ENCODE assay signal across 1 cellular context in the genomic region with DNA sequence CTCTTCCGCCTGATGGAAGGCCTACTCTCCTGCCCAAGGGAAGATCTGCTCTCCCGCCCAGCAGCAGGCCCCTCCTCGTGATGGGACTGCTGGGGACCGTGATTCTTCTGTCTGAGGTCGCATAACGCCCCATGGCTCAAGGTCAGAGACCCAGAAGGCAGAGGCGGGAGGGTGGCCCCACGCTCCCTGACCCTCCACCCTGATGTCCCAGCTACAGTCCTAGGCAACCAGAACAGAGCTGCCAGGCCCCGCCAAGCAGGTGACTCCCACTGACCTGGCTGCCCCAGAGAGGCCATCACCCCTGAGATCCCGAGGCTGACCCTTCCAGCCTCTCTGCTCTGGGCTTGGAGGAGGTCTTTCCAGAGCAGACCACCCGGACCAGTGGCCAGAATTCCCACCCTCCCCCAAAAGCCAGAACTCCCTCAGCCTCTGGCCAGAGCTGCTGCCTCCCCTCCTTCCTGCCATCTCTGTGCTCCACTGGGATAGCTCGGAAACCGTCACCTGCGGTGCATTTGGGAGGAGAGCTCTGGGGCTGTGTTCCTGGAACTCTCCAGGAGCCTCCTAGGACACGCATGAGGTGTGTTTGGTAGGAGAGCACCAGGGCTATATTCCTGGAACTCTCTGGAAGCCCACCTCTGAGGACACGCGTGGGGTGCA.
TF ChIP-seq lines count a peak whose summit lies in the region.

No MANE protein-coding gene starts in this region.

TF ChIP-seq in HepG2, 621 proteins besides CTCF, POLR2A, EP300 and RAD21 (continued from another document and continues in another):
- TF ChIP-seq, protein P1, sequence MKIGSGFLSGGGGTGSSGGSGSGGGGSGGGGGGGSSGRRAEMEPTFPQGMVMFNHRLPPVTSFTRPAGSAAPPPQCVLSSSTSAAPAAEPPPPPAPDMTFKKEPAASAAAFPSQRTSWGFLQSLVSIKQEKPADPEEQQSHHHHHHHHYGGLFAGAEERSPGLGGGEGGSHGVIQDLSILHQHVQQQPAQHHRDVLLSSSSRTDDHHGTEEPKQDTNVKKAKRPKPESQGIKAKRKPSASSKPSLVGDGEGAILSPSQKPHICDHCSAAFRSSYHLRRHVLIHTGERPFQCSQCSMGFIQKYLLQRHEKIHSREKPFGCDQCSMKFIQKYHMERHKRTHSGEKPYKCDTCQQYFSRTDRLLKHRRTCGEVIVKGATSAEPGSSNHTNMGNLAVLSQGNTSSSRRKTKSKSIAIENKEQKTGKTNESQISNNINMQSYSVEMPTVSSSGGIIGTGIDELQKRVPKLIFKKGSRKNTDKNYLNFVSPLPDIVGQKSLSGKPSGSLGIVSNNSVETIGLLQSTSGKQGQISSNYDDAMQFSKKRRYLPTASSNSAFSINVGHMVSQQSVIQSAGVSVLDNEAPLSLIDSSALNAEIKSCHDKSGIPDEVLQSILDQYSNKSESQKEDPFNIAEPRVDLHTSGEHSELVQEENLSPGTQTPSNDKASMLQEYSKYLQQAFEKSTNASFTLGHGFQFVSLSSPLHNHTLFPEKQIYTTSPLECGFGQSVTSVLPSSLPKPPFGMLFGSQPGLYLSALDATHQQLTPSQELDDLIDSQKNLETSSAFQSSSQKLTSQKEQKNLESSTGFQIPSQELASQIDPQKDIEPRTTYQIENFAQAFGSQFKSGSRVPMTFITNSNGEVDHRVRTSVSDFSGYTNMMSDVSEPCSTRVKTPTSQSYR (CRISPR knock-in tag; IDR thresholded peaks at IDR 0.05; ENCODE audit: borderline replicate concordance) = peak; percentile 13; the same call in 1 of the 2 replicates
- no peak for TF ChIP-seq KLF12 (CRISPR knock-in tag; IDR thresholded peaks at IDR 0.05; ENCODE audit: borderline replicate concordance)
- TF ChIP-seq, protein P2, sequence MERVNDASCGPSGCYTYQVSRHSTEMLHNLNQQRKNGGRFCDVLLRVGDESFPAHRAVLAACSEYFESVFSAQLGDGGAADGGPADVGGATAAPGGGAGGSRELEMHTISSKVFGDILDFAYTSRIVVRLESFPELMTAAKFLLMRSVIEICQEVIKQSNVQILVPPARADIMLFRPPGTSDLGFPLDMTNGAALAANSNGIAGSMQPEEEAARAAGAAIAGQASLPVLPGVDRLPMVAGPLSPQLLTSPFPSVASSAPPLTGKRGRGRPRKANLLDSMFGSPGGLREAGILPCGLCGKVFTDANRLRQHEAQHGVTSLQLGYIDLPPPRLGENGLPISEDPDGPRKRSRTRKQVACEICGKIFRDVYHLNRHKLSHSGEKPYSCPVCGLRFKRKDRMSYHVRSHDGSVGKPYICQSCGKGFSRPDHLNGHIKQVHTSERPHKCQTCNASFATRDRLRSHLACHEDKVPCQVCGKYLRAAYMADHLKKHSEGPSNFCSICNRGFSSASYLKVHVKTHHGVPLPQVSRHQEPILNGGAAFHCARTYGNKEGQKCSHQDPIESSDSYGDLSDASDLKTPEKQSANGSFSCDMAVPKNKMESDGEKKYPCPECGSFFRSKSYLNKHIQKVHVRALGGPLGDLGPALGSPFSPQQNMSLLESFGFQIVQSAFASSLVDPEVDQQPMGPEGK (CRISPR knock-in tag; IDR thresholded peaks at IDR 0.05) = peak; percentile 53; the same call in 1 of the 2 replicates
- TF ChIP-seq HNF4G (IDR thresholded peaks at IDR 0.05; ENCODE audit: borderline replicate concordance, low read depth, low read length) = 0 out of 2 replicates have a peak, but pooled peaks have one; percentile 29
- TF ChIP-seq HNF4G (CRISPR knock-in tag; IDR thresholded peaks at IDR 0.05; ENCODE audit: borderline replicate concordance, low read depth) = no peak
- 0 out of 2 replicates have a peak, but pooled peaks have one; percentile 25 for TF ChIP-seq SIX4 (CRISPR knock-in tag; IDR thresholded peaks at IDR 0.05)
- no peak for TF ChIP-seq BRF2 (CRISPR knock-in tag; IDR thresholded peaks at IDR 0.05)
- TF ChIP-seq, protein P3, sequence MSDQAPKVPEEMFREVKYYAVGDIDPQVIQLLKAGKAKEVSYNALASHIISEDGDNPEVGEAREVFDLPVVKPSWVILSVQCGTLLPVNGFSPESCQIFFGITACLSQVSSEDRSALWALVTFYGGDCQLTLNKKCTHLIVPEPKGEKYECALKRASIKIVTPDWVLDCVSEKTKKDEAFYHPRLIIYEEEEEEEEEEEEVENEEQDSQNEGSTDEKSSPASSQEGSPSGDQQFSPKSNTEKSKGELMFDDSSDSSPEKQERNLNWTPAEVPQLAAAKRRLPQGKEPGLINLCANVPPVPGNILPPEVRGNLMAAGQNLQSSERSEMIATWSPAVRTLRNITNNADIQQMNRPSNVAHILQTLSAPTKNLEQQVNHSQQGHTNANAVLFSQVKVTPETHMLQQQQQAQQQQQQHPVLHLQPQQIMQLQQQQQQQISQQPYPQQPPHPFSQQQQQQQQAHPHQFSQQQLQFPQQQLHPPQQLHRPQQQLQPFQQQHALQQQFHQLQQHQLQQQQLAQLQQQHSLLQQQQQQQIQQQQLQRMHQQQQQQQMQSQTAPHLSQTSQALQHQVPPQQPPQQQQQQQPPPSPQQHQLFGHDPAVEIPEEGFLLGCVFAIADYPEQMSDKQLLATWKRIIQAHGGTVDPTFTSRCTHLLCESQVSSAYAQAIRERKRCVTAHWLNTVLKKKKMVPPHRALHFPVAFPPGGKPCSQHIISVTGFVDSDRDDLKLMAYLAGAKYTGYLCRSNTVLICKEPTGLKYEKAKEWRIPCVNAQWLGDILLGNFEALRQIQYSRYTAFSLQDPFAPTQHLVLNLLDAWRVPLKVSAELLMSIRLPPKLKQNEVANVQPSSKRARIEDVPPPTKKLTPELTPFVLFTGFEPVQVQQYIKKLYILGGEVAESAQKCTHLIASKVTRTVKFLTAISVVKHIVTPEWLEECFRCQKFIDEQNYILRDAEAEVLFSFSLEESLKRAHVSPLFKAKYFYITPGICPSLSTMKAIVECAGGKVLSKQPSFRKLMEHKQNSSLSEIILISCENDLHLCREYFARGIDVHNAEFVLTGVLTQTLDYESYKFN (CRISPR knock-in tag; conservative IDR thresholded peaks at IDR 0.05) = peak; percentile 49; the same call in 1 of the 2 replicates
- 0 out of 2 replicates have a peak, but pooled peaks have one; percentile 8 for TF ChIP-seq FOXA3 (CRISPR knock-in tag; IDR thresholded peaks at IDR 0.05)
- 0 out of 4 replicates have a peak, but pooled peaks of 1 of the 2 experiments have one; percentile 27 for TF ChIP-seq NR2F1 (CRISPR knock-in tag; IDR thresholded peaks at IDR 0.05)
- TF ChIP-seq FOXP1 (IDR thresholded peaks at IDR 0.05) = no peak
- no peak for TF ChIP-seq FOXP1 (CRISPR knock-in tag; IDR thresholded peaks at IDR 0.05)
- peak; percentile 43; the same call in 1 of the 2 replicates for TF ChIP-seq NCOR1 (IDR thresholded peaks at IDR 0.05; ENCODE audit: borderline replicate concordance, low read length)
- TF ChIP-seq ZNF619 (CRISPR knock-in tag; IDR thresholded peaks at IDR 0.05) = no peak
- TF ChIP-seq MXD1 (CRISPR knock-in tag; IDR thresholded peaks at IDR 0.05) = no peak
- TF ChIP-seq, protein P4, sequence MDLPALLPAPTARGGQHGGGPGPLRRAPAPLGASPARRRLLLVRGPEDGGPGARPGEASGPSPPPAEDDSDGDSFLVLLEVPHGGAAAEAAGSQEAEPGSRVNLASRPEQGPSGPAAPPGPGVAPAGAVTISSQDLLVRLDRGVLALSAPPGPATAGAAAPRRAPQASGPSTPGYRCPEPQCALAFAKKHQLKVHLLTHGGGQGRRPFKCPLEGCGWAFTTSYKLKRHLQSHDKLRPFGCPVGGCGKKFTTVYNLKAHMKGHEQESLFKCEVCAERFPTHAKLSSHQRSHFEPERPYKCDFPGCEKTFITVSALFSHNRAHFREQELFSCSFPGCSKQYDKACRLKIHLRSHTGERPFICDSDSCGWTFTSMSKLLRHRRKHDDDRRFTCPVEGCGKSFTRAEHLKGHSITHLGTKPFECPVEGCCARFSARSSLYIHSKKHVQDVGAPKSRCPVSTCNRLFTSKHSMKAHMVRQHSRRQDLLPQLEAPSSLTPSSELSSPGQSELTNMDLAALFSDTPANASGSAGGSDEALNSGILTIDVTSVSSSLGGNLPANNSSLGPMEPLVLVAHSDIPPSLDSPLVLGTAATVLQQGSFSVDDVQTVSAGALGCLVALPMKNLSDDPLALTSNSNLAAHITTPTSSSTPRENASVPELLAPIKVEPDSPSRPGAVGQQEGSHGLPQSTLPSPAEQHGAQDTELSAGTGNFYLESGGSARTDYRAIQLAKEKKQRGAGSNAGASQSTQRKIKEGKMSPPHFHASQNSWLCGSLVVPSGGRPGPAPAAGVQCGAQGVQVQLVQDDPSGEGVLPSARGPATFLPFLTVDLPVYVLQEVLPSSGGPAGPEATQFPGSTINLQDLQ (CRISPR knock-in tag; IDR thresholded peaks at IDR 0.05) = no peak
- TF ChIP-seq ZNF414 (CRISPR knock-in tag; IDR thresholded peaks at IDR 0.05) = 0 out of 2 replicates have a peak, but pooled peaks have one; percentile 31
- TF ChIP-seq HNF1B (CRISPR knock-in tag; IDR thresholded peaks at IDR 0.05) = 0 out of 2 replicates have a peak, but pooled peaks have one; percentile 30
- TF ChIP-seq ZNF225 (CRISPR knock-in tag; IDR thresholded peaks at IDR 0.05) = 0 out of 2 replicates have a peak, but pooled peaks have one; percentile 59
- 0 out of 2 replicates have a peak, but pooled peaks have one; percentile 43 for TF ChIP-seq ZNF788 (CRISPR knock-in tag; IDR thresholded peaks at IDR 0.05; ENCODE audit: borderline replicate concordance)
- TF ChIP-seq ARHGAP35 (CRISPR knock-in tag; IDR thresholded peaks at IDR 0.05; ENCODE audit: borderline replicate concordance) = 0 out of 2 replicates have a peak, but pooled peaks have one; percentile 39
- TF ChIP-seq STAG1 (CRISPR knock-in tag; IDR thresholded peaks at IDR 0.05) = no peak
- TF ChIP-seq ZNF20 (CRISPR knock-in tag; IDR thresholded peaks at IDR 0.05) = no peak
- TF ChIP-seq ZBTB7A (CRISPR knock-in tag; IDR thresholded peaks at IDR 0.05) = peak; percentile 12; the same call in 1 of the 2 replicates
- TF ChIP-seq GATAD1 (CRISPR knock-in tag; IDR thresholded peaks at IDR 0.05) = 0 out of 2 replicates have a peak, but pooled peaks have one; percentile 15
- no peak for TF ChIP-seq ZNF747 (CRISPR knock-in tag; IDR thresholded peaks at IDR 0.05; ENCODE audit: borderline replicate concordance)
- TF ChIP-seq NCOA1 (CRISPR knock-in tag; IDR thresholded peaks at IDR 0.05) = peak; percentile 50; the same call in 1 of the 2 replicates
- TF ChIP-seq ZFY (CRISPR knock-in tag; IDR thresholded peaks at IDR 0.05) = no peak
- no peak for TF ChIP-seq RBFOX2 (IDR thresholded peaks at IDR 0.05; ENCODE audit: low read depth, low read length)
- TF ChIP-seq ZMYM4 (CRISPR knock-in tag; IDR thresholded peaks at IDR 0.05) = no peak
- TF ChIP-seq NFYB (CRISPR knock-in tag; IDR thresholded peaks at IDR 0.05) = no peak
- no peak for TF ChIP-seq MAZ (IDR thresholded peaks at IDR 0.05; ENCODE audit: borderline replicate concordance, low read depth, low read length)
- peak; percentile 49; the same call in 1 of the 2 replicates for TF ChIP-seq MAZ (CRISPR knock-in tag; IDR thresholded peaks at IDR 0.05; ENCODE audit: low read depth)
- TF ChIP-seq NFIC (IDR thresholded peaks at IDR 0.05; ENCODE audit: low read length) = no peak
- TF ChIP-seq ZNF564 (CRISPR knock-in tag; IDR thresholded peaks at IDR 0.05) = 0 out of 2 replicates have a peak, but pooled peaks have one; percentile 46
- no peak for TF ChIP-seq ZC3H4 (CRISPR knock-in tag; IDR thresholded peaks at IDR 0.05; ENCODE audit: borderline replicate concordance)
- no peak for TF ChIP-seq SP140L (CRISPR knock-in tag; IDR thresholded peaks at IDR 0.05; ENCODE audit: borderline replicate concordance)
- 0 out of 2 replicates have a peak, but pooled peaks have one; percentile 45 for TF ChIP-seq ZNF749 (CRISPR knock-in tag; IDR thresholded peaks at IDR 0.05; ENCODE audit: borderline replicate concordance)
- 0 out of 2 replicates have a peak, but pooled peaks have one; percentile 28 for TF ChIP-seq ZNF205 (CRISPR knock-in tag; IDR thresholded peaks at IDR 0.05)
